Comparison of ENCODE assay signal across 15 cellular contexts in the genomic region with DNA sequence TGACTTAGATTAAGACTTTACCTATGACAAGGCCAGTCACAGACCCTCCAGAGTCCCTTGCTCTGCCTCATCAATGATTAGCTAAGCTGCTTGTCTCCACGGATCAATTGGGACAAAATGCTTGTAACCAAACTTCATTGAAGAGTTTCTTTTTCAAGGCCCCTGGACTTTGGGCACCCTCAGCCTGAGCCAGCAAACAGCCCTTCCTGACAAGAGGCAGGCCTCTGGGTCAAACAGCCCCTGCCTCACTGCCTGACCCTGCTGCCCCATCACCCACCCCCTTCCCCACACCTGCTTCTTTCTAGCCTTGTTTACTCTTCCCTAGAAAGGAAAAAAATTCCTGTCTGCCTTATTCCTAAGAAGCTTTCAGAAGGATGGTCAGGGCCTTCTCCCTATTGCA.
"Had no signal": no experiment of that assay in that cellular context is flagged by ENCODE, and none has a peak within 500 bp of the region (broad histone marks: within the 10 kb centered on the region; RNA-seq: fewer than 3 reads in every experiment).

No MANE protein-coding gene starts in this region.

- H3K27me3 ChIP-seq: colonic mucosa, right atrium auricular region, upper lobe of right lung had no signal

- H3K4me1 ChIP-seq: colonic mucosa, foreskin keratinocyte, tibial artery, upper lobe of right lung had no signal

- H3K4me3 ChIP-seq: colonic mucosa, right atrium auricular region, tibial artery, upper lobe of right lung had no signal

- H3K9me3 ChIP-seq: colonic mucosa, neutrophil, right atrium auricular region, tibial artery, upper lobe of right lung had no signal

- H3K27ac ChIP-seq: colonic mucosa, foreskin keratinocyte, neutrophil, right atrium auricular region, tibial artery, upper lobe of right lung had no signal

- H3K36me3 ChIP-seq: colonic mucosa, neutrophil, right atrium auricular region, tibial artery, upper lobe of right lung had no signal

- DNase-seq: colonic mucosa; dermis blood vessel endothelial cell; foreskin keratinocyte; kidney; left cardiac atrium; mammary epithelial cell; naive thymus-derived CD4-positive, alpha-beta T cell; nephron progenitor cell; small intestine; stimulated activated CD4-positive, alpha-beta T cell treated with anti-CD3 and anti-CD28 coated beads, Interleukin-4, amount 100 ng/mL, for 1 hour; stimulated activated CD8-positive, alpha-beta memory T cell treated with anti-CD3 and anti-CD28 coated beads, Interleukin-4, amount 100 ng/mL, for 48 hours; tibial artery; upper lobe of right lung had no signal
